ENCODE assay signal across 29 cellular contexts in genomic region chr7:145464287-145464686, GRCh38.
"Had no signal": no experiment of that assay in that cellular context is flagged by ENCODE, and none has a peak within 500 bp of the region (broad histone marks: within the 10 kb centered on the region; RNA-seq: fewer than 3 reads in every experiment).

No MANE protein-coding gene starts in this region.

- H3K36me3 ChIP-seq: brain microvascular endothelial cell, esophagus squamous epithelium had no signal

- ATAC-seq: activated CD4-positive, CD25-positive, alpha-beta regulatory T cell treated with anti-CD3 and anti-CD28 coated beads, Interleukin-2, amount 50 U/mL, for 24 hours; activated CD8-positive, alpha-beta T cell treated with anti-CD3 and anti-CD28 coated beads for 36 hours; activated T-cell treated with anti-CD3 and anti-CD28 coated beads, Interleukin-2, amount 50 U/mL, for 4 hours; activated T-helper 17 cell treated with anti-CD3 and anti-CD28 coated beads, Interleukin-2, amount 50 U/mL, for 72 hours; effector memory CD8-positive, alpha-beta T cell had no signal

- H3K4me1 ChIP-seq: esophagus squamous epithelium had no signal

- H3K27me3 ChIP-seq: brain microvascular endothelial cell, esophagus squamous epithelium had no signal

- DNase-seq: activated B cell treated with CpG ODN at 0.5 μM for 24 hours; activated CD4-positive, alpha-beta T cell treated with anti-CD3 and anti-CD28 coated beads for 48 hours; activated CD4-positive, alpha-beta T cell treated with anti-CD3 and anti-CD28 coated beads, Interleukin-2, amount 50 U/mL, for 1 hour; activated CD4-positive, alpha-beta T cell treated with anti-CD3 and anti-CD28 coated beads, Interleukin-2, amount 50 U/mL, for 48 hours; activated CD8-positive, alpha-beta memory T cell treated with anti-CD3 and anti-CD28 coated beads for 24 hours; activated CD8-positive, alpha-beta T cell treated with anti-CD3 and anti-CD28 coated beads for 36 hours; activated effector memory CD4-positive, alpha-beta T cell treated with Interleukin-2 at 50 U/mL for 16 hours; activated gamma-delta T cell treated with Interleukin-2 at 50 U/mL for 16 hours; activated naive CD4-positive, alpha-beta T cell treated with anti-CD3 and anti-CD28 coated beads, Interleukin-2, amount 50 U/mL, for 16 hours; activated naive CD4-positive, alpha-beta T cell treated with Interleukin-2 at 50 U/mL for 16 hours; activated T-cell treated with anti-CD3 and anti-CD28 coated beads, Interleukin-2, amount 50 U/mL, for 4 hours; amniotic stem cell; anterior cingulate cortex; brain microvascular endothelial cell; cortex of kidney; dermis blood vessel endothelial cell; effector CD4-positive, alpha-beta T cell; effector memory CD8-positive, alpha-beta T cell; esophagus squamous epithelium; foreskin melanocyte; head of caudate nucleus; T-helper 2 cell had no signal

- H3K4me3 ChIP-seq: esophagus squamous epithelium had no signal

- H3K27ac ChIP-seq: brain microvascular endothelial cell, epithelial cell of prostate, esophagus squamous epithelium, VCaP had no signal

- FAIRE-seq: astrocyte, bronchial epithelial cell, endothelial cell of umbilical vein had no signal
